1 cellular context compared by ENCODE assay signal in the genomic region with DNA sequence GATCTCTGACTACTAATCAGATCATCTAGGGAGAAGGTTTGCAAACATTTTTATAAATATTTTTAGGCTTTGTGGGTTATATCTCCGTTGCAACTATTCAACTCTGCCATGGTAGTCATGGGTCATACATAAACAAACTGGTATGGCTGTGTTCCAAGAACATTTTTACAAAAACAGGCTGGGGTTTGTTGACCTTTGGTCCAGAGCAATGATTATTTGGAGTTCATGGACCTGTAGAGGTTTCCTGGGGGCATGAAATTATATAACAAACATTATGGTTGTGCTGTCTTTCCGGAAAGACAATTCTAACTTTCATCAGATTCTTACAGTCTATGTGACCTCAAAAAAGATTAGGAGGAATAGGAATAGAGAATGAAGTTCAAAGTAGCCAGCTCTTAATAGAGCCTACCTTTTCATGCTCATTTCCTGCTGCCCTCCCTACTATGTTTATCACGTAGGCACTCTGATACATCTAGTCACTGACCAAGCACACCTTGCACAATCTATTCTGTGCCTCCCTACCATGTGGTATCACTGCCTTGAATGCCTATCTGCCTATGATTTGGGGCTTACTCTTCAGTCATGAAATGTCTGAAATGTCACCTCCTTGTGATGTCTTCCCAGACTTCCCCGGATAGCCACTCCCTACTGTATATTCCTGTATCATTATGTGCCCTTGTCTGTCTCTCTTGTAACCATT.
TF ChIP-seq lines count a peak whose summit lies in the region.

No MANE protein-coding gene starts in this region.

TF ChIP-seq in HepG2, 621 proteins besides CTCF, POLR2A, EP300 and RAD21 (continued from another document and continues in another):
- TF ChIP-seq ZBTB40 (IDR thresholded peaks at IDR 0.05) (no peak), ZBTB40 (CRISPR knock-in tag; IDR thresholded peaks at IDR 0.05) (peak; percentile 72; the same call in 1 of the 2 replicates), ZNF263 (CRISPR knock-in tag; IDR thresholded peaks at IDR 0.05) (no peak), GATAD2A (CRISPR knock-in tag; IDR thresholded peaks at IDR 0.05) (peak; percentile 93), NFRKB (IDR thresholded peaks at IDR 0.05) (no peak), EHMT2 (IDR thresholded peaks at IDR 0.05; ENCODE audit: borderline replicate concordance, low read depth, low read length) (peak; percentile 95), KDM3A (CRISPR knock-in tag; IDR thresholded peaks at IDR 0.05; ENCODE audit: low read depth) (0 out of 2 replicates have a peak, but pooled peaks have one; percentile 36), ZNF724P (CRISPR knock-in tag; IDR thresholded peaks at IDR 0.05; ENCODE audit: borderline replicate concordance) (0 out of 2 replicates have a peak, but pooled peaks have one; percentile 53), NR2C2 (CRISPR knock-in tag; IDR thresholded peaks at IDR 0.05; ENCODE audit: borderline replicate concordance) (peak; percentile 83), ATAD3A (CRISPR knock-in tag; IDR thresholded peaks at IDR 0.05) (no peak), ZSCAN9 (CRISPR knock-in tag; IDR thresholded peaks at IDR 0.05; ENCODE audit: borderline replicate concordance) (peak; percentile 28; the same call in 1 of the 2 replicates), HNF1B (CRISPR knock-in tag; IDR thresholded peaks at IDR 0.05) (peak; percentile 43), SMAD3 (CRISPR knock-in tag; IDR thresholded peaks at IDR 0.05) (peak; percentile 72), ELK4 (CRISPR knock-in tag; IDR thresholded peaks at IDR 0.05; ENCODE audit: borderline replicate concordance) (no peak), ATM (IDR thresholded peaks at IDR 0.05; ENCODE audit: borderline replicate concordance) (0 out of 2 replicates have a peak, but pooled peaks have one; percentile 24), ZMYM3 (CRISPR knock-in tag; IDR thresholded peaks at IDR 0.05) (peak; percentile 42; the same call in 1 of the 2 replicates), PPARG (CRISPR knock-in tag; conservative IDR thresholded peaks at IDR 0.05) (peak; percentile 94), MAX (IDR thresholded peaks at IDR 0.05) (peak; percentile 89), ZNF235 (CRISPR knock-in tag; IDR thresholded peaks at IDR 0.05; ENCODE audit: borderline replicate concordance) (no peak), ZNF33A (CRISPR knock-in tag; IDR thresholded peaks at IDR 0.05; ENCODE audit: borderline replicate concordance) (no peak)
- TF ChIP-seq, protein P1, sequence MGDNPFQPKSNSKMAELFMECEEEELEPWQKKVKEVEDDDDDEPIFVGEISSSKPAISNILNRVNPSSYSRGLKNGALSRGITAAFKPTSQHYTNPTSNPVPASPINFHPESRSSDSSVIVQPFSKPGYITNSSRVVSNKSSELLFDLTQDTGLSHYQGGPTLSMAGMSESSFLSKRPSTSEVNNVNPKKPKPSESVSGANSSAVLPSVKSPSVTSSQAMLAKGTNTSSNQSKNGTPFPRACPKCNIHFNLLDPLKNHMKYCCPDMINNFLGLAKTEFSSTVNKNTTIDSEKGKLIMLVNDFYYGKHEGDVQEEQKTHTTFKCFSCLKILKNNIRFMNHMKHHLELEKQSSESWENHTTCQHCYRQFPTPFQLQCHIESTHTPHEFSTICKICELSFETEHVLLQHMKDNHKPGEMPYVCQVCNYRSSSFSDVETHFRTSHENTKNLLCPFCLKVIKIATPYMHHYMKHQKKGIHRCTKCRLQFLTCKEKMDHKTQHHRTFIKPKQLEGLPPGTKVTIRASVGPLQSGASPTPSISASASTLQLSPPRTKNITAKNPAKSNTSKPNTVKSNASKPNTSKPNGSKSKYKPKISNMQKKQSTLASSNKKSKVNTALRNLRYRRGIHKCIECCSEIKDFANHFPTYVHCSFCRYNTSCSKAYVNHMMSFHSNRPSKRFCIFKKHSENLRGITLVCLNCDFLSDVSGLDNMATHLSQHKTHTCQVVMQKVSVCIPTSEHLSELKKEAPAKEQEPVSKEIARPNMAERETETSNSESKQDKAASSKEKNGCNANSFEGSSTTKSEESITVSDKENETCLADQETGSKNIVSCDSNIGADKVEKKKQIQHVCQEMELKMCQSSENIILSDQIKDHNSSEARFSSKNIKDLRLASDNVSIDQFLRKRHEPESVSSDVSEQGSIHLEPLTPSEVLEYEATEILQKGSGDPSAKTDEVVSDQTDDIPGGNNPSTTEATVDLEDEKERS (CRISPR knock-in tag; IDR thresholded peaks at IDR 0.05), result peak; percentile 69; the same call in 1 of the 2 replicates
- TF ChIP-seq, protein P2, sequence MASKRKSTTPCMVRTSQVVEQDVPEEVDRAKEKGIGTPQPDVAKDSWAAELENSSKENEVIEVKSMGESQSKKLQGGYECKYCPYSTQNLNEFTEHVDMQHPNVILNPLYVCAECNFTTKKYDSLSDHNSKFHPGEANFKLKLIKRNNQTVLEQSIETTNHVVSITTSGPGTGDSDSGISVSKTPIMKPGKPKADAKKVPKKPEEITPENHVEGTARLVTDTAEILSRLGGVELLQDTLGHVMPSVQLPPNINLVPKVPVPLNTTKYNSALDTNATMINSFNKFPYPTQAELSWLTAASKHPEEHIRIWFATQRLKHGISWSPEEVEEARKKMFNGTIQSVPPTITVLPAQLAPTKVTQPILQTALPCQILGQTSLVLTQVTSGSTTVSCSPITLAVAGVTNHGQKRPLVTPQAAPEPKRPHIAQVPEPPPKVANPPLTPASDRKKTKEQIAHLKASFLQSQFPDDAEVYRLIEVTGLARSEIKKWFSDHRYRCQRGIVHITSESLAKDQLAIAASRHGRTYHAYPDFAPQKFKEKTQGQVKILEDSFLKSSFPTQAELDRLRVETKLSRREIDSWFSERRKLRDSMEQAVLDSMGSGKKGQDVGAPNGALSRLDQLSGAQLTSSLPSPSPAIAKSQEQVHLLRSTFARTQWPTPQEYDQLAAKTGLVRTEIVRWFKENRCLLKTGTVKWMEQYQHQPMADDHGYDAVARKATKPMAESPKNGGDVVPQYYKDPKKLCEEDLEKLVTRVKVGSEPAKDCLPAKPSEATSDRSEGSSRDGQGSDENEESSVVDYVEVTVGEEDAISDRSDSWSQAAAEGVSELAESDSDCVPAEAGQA (IDR thresholded peaks at IDR 0.05; ENCODE audit: low read depth), result peak; percentile 48; the same call in 1 of the 2 replicates
- TF ChIP-seq, protein P2 (CRISPR knock-in tag; IDR thresholded peaks at IDR 0.05; ENCODE audit: borderline replicate concordance), result no peak
